ENCODE assay signal across 8 cellular contexts in genomic region chr7:143240323-143241168, GRCh38. TPM values are rescaled to one million over a fixed set of nuclear protein-coding genes. Genes with fewer than 3 reads are reported as not detected.
DNase-seq lines count a peak whose midpoint lies in the region; ATAC-seq and TF ChIP-seq lines count a peak whose summit lies in the region.

No MANE protein-coding gene starts in this region.

- peaks cover 8% of the 10 kb centered on the region for H3K27me3 Mint-ChIP-seq in activated T-helper 1 cell treated with anti-CD3 and anti-CD28 coated beads, Interleukin-12 subunit alpha, Interleukin-12 subunit beta, Interleukin-2, Interleukin-4 antibody, amounts not matched to agents 30 ng/mL and 10 ng/mL and 1 ng/mL, durations not matched to agents 14 hours and 24 hours and 36 hours (ENCODE audit: insufficient read depth)

- peak overlapping the region; percentile 74 for H3K27ac Mint-ChIP-seq in activated T-helper 1 cell treated with anti-CD3 and anti-CD28 coated beads, Interleukin-12 subunit alpha, Interleukin-12 subunit beta, Interleukin-2, Interleukin-4 antibody, amounts not matched to agents 30 ng/mL and 10 ng/mL and 1 ng/mL, durations not matched to agents 14 hours and 24 hours and 36 hours

- ATAC-seq in DND-41 (ENCODE audit: insufficient read depth, low read depth) (peak; percentile 96), GM21576 (IDR thresholded peaks at IDR 0.05; ENCODE audit: unreplicated experiment) (peak; percentile 94), Panc1 (peak; percentile 96)

- H2AFZ ChIP-seq in DND-41 (ENCODE audit: low read depth, low read length), result no peak overlapping the region

- in situ Hi-C loops in KBM-7 (cut with MboI; ENCODE audit: low pct_unique_long_range_greater_than_20kb, low sequenced_read_pairs), result no loop called here
- in situ Hi-C loops in Panc1 (cut with HindIII; ENCODE audit: low pct_unique_long_range_greater_than_20kb, low sequenced_read_pairs), result no loop called here

- no peak overlapping the region for H3K4me3 Mint-ChIP-seq in activated T-helper 1 cell treated with anti-CD3 and anti-CD28 coated beads, Interleukin-12 subunit alpha, Interleukin-12 subunit beta, Interleukin-2, Interleukin-4 antibody, amounts not matched to agents 30 ng/mL and 10 ng/mL and 1 ng/mL, durations not matched to agents 14 hours and 24 hours and 36 hours

- H3K4me2 ChIP-seq in DND-41 (ENCODE audit: insufficient read depth, low read length), result no peak overlapping the region

- H3K36me3 ChIP-seq in DND-41 (ENCODE audit: insufficient read depth, low read length) (no peaks in the 10 kb centered on the region), Panc1 (ENCODE audit: control insufficient read depth, insufficient read depth, low read length) (no peaks in the 10 kb centered on the region), tibial artery (no peaks in the 10 kb centered on the region)

- H3K9me3 ChIP-seq in DND-41 (ENCODE audit: insufficient read depth, low read length, severe bottlenecking) (peaks cover 2% of the 10 kb centered on the region), Panc1 (ENCODE audit: control insufficient read depth, insufficient read depth, low read depth, low read length) (no peaks in the 10 kb centered on the region), tibial artery (peaks cover 0 to 5% (median 4%) of the 10 kb centered on the region in 3 donors)

- H3K27ac ChIP-seq in DND-41 (ENCODE audit: low read length) (no peak overlapping the region), Panc1 (ENCODE audit: low read length) (no peak overlapping the region), tibial artery (no peak overlapping the region)

- H3K36me3 Mint-ChIP-seq in activated T-helper 1 cell treated with anti-CD3 and anti-CD28 coated beads, Interleukin-12 subunit alpha, Interleukin-12 subunit beta, Interleukin-2, Interleukin-4 antibody, amounts not matched to agents 30 ng/mL and 10 ng/mL and 1 ng/mL, durations not matched to agents 14 hours and 24 hours and 36 hours (ENCODE audit: low read depth), result peaks cover 2% of the 10 kb centered on the region

- H3K4me1 ChIP-seq in DND-41 (ENCODE audit: insufficient read depth, low read length) (no peaks in the 10 kb centered on the region), Panc1 (ENCODE audit: control insufficient read depth, insufficient read depth, low read length) (no peaks in the 10 kb centered on the region), tibial artery (no peaks in the 10 kb centered on the region)

- H3K4me3 ChIP-seq in DND-41 (ENCODE audit: low read depth in 1 of 2, low read length in 2 of 2), result no peak overlapping the region
- H3K4me3 ChIP-seq in Panc1 (ENCODE audit: low read depth in 2 of 2, low read length in 2 of 2), result no peak overlapping the region
- H3K4me3 ChIP-seq in foreskin fibroblast (ENCODE audit: low read depth in 1 of 2, low read length in 2 of 2), result peak overlapping the region; percentile 2 to 36
- no peak overlapping the region for H3K4me3 ChIP-seq in tibial artery

- H3K27me3 ChIP-seq in DND-41 (ENCODE audit: insufficient read depth, low read length, poor library complexity) (no peaks in the 10 kb centered on the region), Panc1 (ENCODE audit: control insufficient read depth, insufficient read depth, low read length) (peaks cover 6% of the 10 kb centered on the region; the same call in 1 of the 2 replicates), tibial artery (peaks cover 0 to 9% of the 10 kb centered on the region in 2 donors)

- H3K79me2 ChIP-seq in DND-41 (ENCODE audit: insufficient read depth, low read length), result no peaks in the 10 kb centered on the region

- no peak overlapping the region for H3K9ac ChIP-seq in DND-41 (ENCODE audit: low read depth, low read length)

- peaks cover 54% of the 10 kb centered on the region for H3K4me1 Mint-ChIP-seq in activated T-helper 1 cell treated with anti-CD3 and anti-CD28 coated beads, Interleukin-12 subunit alpha, Interleukin-12 subunit beta, Interleukin-2, Interleukin-4 antibody, amounts not matched to agents 30 ng/mL and 10 ng/mL and 1 ng/mL, durations not matched to agents 14 hours and 24 hours and 36 hours (ENCODE audit: low read depth)

- intact Hi-C loops in Panc1 (cut with micrococcal nuclease; ENCODE audit: unreplicated experiment), result loop anchor here (1.0 to 2.0 kb wide), 2 partner anchors 64 to 176 kb away; no protein-coding TSS in a partner anchor
- intact Hi-C loops in activated T-helper 1 cell treated with anti-CD3 and anti-CD28 coated beads, Interleukin-12 subunit alpha, Interleukin-12 subunit beta, Interleukin-2, Interleukin-4 antibody, amounts not matched to agents 30 ng/mL and 10 ng/mL and 1 ng/mL, durations not matched to agents 14 hours and 24 hours and 36 hours (cut with micrococcal nuclease), result loop anchor here (1.0 to 2.0 kb wide), 10 partner anchors 9 to 432 kb away; partner anchors contain the start of genes CASP2, FAM131B and GSTK1
- intact Hi-C loops in tibial artery (cut with DNase I; ENCODE audit: low total_unique reads), result loop anchor here (2.0 to 5.0 kb wide), 2 partner anchors 64 to 177 kb away; no protein-coding TSS in a partner anchor

- BruUV-seq in Panc1 (replicated peaks; lab: Mats Ljungman, UMichigan), result no TSS peak

- DNase-seq in DND-41 (peak; percentile 72), KBM-7 (peak; percentile 78), Panc1 (ENCODE audit: low read depth, low spot score) (no peak), foreskin fibroblast (peak; percentile 72 to 92), occipital lobe (lab: John Stamatoyannopoulos, UW) (peak; percentile 25), tibial artery (peak; percentile 76)
- peak; percentile 65 for DNase-seq in activated T-helper 1 cell treated with anti-CD3 and anti-CD28 coated beads, Interleukin-12 subunit alpha, Interleukin-12 subunit beta, Interleukin-2, Interleukin-4 antibody, amounts not matched to agents 30 ng/mL and 10 ng/mL and 1 ng/mL, durations not matched to agents 14 hours and 24 hours and 36 hours (ENCODE audit: low spot score)

- TF ChIP-seq CTCF in DND-41 (IDR thresholded peaks at IDR 0.05; ENCODE audit: borderline replicate concordance, extremely low read depth, low read length, poor library complexity, severe bottlenecking), result peak; percentile 91
- peak; percentile 89 for TF ChIP-seq CTCF in Panc1 (IDR thresholded peaks at IDR 0.05)
- peak; percentile 72 for TF ChIP-seq CTCF in foreskin fibroblast (IDR thresholded peaks at IDR 0.05; ENCODE audit: low read depth, low read length)
- TF ChIP-seq CTCF in tibial artery (IDR thresholded peaks at IDR 0.05), result peak; percentile 76 to 92

- peaks cover 22% of the 10 kb centered on the region for H3K9me3 Mint-ChIP-seq in activated T-helper 1 cell treated with anti-CD3 and anti-CD28 coated beads, Interleukin-12 subunit alpha, Interleukin-12 subunit beta, Interleukin-2, Interleukin-4 antibody, amounts not matched to agents 30 ng/mL and 10 ng/mL and 1 ng/mL, durations not matched to agents 14 hours and 24 hours and 36 hours

- POLR2A ChIA-PET in Panc1 (lab: Charles Lee), result no interaction called here

- CTCF ChIA-PET in Panc1 (lab: Charles Lee), result interaction anchor here (0.5 to 1.4 kb wide), 10 partner anchors 9 to 911 kb away, joined by 3 to 11 read pairs (median 3); no protein-coding TSS in a partner anchor

- no peaks in the 10 kb centered on the region for H4K20me1 ChIP-seq in DND-41 (ENCODE audit: insufficient read depth, low read length)

RNA-seq across cellular contexts. Expression of gene TAS2R40, which starts 18.7 kb away (rescaled TPM):
- total RNA-seq in Panc1 (2021; ENCODE audit: unreplicated experiment) (not detected), occipital lobe (not detected)
- polyA plus RNA-seq in Panc1 (2012; ENCODE audit: insufficient read length), result not detected
- total RNA-seq in activated T-helper 1 cell treated with anti-CD3 and anti-CD28 coated beads, Interleukin-12 subunit alpha, Interleukin-12 subunit beta, Interleukin-2, Interleukin-4 antibody, amounts not matched to agents 30 ng/mL and 10 ng/mL and 1 ng/mL, durations not matched to agents 14 hours and 24 hours and 36 hours, result not detected in 2 replicates

RNA-seq across cellular contexts. Expression of gene GSTK1, which starts 22.7 kb away (rescaled TPM):
- total RNA-seq in Panc1 (2021; ENCODE audit: unreplicated experiment) (100 TPM), occipital lobe (36.0 TPM)
- polyA plus RNA-seq in Panc1 (2012; ENCODE audit: insufficient read length), result 94.9 TPM
- 134 and 135 TPM in 2 replicates for total RNA-seq in activated T-helper 1 cell treated with anti-CD3 and anti-CD28 coated beads, Interleukin-12 subunit alpha, Interleukin-12 subunit beta, Interleukin-2, Interleukin-4 antibody, amounts not matched to agents 30 ng/mL and 10 ng/mL and 1 ng/mL, durations not matched to agents 14 hours and 24 hours and 36 hours

RNA-seq across cellular contexts. Expression of gene TMEM139, which starts 44.2 kb away (rescaled TPM):
- total RNA-seq in Panc1 (2021; ENCODE audit: unreplicated experiment), result 2.0 TPM
- 2.4 TPM for polyA plus RNA-seq in Panc1 (2012; ENCODE audit: insufficient read length)
- 0.73 TPM in 1 of 2 replicates, not detected in the other for total RNA-seq in activated T-helper 1 cell treated with anti-CD3 and anti-CD28 coated beads, Interleukin-12 subunit alpha, Interleukin-12 subunit beta, Interleukin-2, Interleukin-4 antibody, amounts not matched to agents 30 ng/mL and 10 ng/mL and 1 ng/mL, durations not matched to agents 14 hours and 24 hours and 36 hours
- 0.31 TPM for total RNA-seq in occipital lobe

RNA-seq across cellular contexts. Expression of gene CASP2, which starts 47.6 kb away (rescaled TPM):
- total RNA-seq in Panc1 (2021; ENCODE audit: unreplicated experiment), result 47.4 TPM
- 18.7 TPM for polyA plus RNA-seq in Panc1 (2012; ENCODE audit: insufficient read length)
- total RNA-seq in activated T-helper 1 cell treated with anti-CD3 and anti-CD28 coated beads, Interleukin-12 subunit alpha, Interleukin-12 subunit beta, Interleukin-2, Interleukin-4 antibody, amounts not matched to agents 30 ng/mL and 10 ng/mL and 1 ng/mL, durations not matched to agents 14 hours and 24 hours and 36 hours, result 107 and 110 TPM in 2 replicates
- 20.7 TPM for total RNA-seq in occipital lobe

RNA-seq across cellular contexts. Expression of gene TAS2R39, which starts 57.3 kb away (rescaled TPM):
- total RNA-seq in Panc1 (2021; ENCODE audit: unreplicated experiment) (not detected), occipital lobe (not detected)
- polyA plus RNA-seq in Panc1 (2012; ENCODE audit: insufficient read length), result not detected
- total RNA-seq in activated T-helper 1 cell treated with anti-CD3 and anti-CD28 coated beads, Interleukin-12 subunit alpha, Interleukin-12 subunit beta, Interleukin-2, Interleukin-4 antibody, amounts not matched to agents 30 ng/mL and 10 ng/mL and 1 ng/mL, durations not matched to agents 14 hours and 24 hours and 36 hours, result not detected in 2 replicates

Comparison
In these comparisons a context has a peak if more than half of its experiments do, and no peak if none do; other contexts are left out.
1. H3K4me3 ChIP-seq: peak in foreskin fibroblast (2 of 2); none in DND-41 (0 of 2), Panc1 (0 of 2) and tibial artery (0 of 2).
2. Peak in every context shown above with its lines, with median percentiles within 50 percentile points of each other: ATAC-seq and CTCF ChIP-seq.